In the genomic region with DNA sequence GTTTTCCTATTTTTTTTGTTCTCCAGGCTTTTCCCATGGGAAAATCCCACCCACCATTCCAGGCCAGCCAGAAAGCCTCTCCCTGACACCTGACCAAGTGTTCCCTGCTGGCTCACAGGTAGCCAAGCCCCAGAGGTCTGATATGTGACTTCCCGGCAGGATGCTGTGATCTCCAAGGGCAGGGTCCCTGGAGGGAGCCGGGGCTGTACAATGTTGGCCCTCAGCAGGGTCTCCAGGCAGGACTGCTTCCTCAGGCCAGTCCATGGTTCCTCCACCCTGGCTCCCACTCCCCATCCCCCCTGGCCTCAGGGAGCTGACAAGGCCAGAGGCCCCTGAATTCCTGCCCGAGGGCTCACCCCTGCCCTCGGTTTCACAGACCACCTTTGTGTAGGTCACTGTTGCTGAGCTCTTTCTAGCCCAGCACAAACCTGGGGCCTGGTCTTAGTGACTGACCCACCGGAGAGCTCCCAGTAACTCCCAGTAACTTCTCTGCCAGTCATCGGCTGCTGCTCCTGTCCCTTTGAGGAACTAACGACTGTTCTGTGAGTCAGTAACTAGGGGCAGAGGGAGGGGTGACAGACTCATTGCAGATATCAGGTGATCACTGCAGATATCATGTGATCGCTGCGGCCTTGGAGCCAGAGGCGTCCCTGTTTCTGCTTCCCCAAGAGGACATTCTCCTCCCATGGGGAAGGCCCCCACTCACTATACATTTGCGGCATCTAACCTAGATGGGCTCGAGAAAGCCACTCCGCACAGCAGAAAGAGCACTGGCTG, we compare ENCODE assay signal across 10 cellular contexts. TPM values are rescaled to one million over a fixed set of nuclear protein-coding genes. Genes with fewer than 3 reads are reported as not detected.
DNase-seq lines count a peak whose midpoint lies in the region; ATAC-seq and TF ChIP-seq lines count a peak whose summit lies in the region.
"Had no signal": no experiment of that assay in that cellular context is flagged by ENCODE, and none has a peak within 500 bp of the region (broad histone marks: within the 10 kb centered on the region; RNA-seq: fewer than 3 reads in every experiment).

No MANE protein-coding gene starts in this region.

- peak overlapping the region; percentile 36 for H3K4me3 ChIP-seq in NB4 (ENCODE audit: low read depth, low read length)
- H3K4me3 ChIP-seq in colonic mucosa = peak overlapping the region; percentile 14
- H3K4me3 ChIP-seq in osteoblast (ENCODE audit: insufficient read depth, low read length) = no peak overlapping the region
- H3K4me3 ChIP-seq in smooth muscle cell = no peak overlapping the region

- ATAC-seq in GM19463 (IDR thresholded peaks at IDR 0.05; ENCODE audit: unreplicated experiment) = no peak
- no peak for ATAC-seq in GM19328 (IDR thresholded peaks at IDR 0.05; ENCODE audit: unreplicated experiment)

- H4K20me1 ChIP-seq in osteoblast (ENCODE audit: insufficient read depth, low read length) (no peaks in the 10 kb centered on the region), smooth muscle cell (ENCODE audit: low read depth) (no peaks in the 10 kb centered on the region)

- H3K36me3 ChIP-seq in colonic mucosa (no peaks in the 10 kb centered on the region), osteoblast (ENCODE audit: insufficient read depth, low read length) (no peaks in the 10 kb centered on the region), smooth muscle cell (ENCODE audit: low read depth) (no peaks in the 10 kb centered on the region)

- intact Hi-C loops in colonic mucosa (cut with DNase I) = no loop called here

- no peaks in the 10 kb centered on the region for H3K79me2 ChIP-seq in osteoblast (ENCODE audit: insufficient read depth, low read length)
- no peaks in the 10 kb centered on the region for H3K79me2 ChIP-seq in smooth muscle cell (ENCODE audit: low read depth)

- peaks cover 7% of the 10 kb centered on the region for H3K4me1 ChIP-seq in colonic mucosa
- peaks cover 15% of the 10 kb centered on the region for H3K4me1 ChIP-seq in osteoblast (ENCODE audit: insufficient read depth, low read length)
- H3K4me1 ChIP-seq in smooth muscle cell (ENCODE audit: low read depth) = peaks cover 40% of the 10 kb centered on the region

- H3K9me3 ChIP-seq in colonic mucosa = no peaks in the 10 kb centered on the region
- no peaks in the 10 kb centered on the region for H3K9me3 ChIP-seq in osteoblast (ENCODE audit: low read depth, low read length)
- H3K9me3 ChIP-seq in smooth muscle cell (replicated peaks; ENCODE audit: low read depth) = no peaks in the 10 kb centered on the region

- H3K27me3 ChIP-seq in colonic mucosa (no peaks in the 10 kb centered on the region), osteoblast (ENCODE audit: insufficient read depth, low read length) (no peaks in the 10 kb centered on the region), smooth muscle cell (ENCODE audit: low read depth) (no peaks in the 10 kb centered on the region)

- no peak overlapping the region for H3K4me2 ChIP-seq in osteoblast (ENCODE audit: insufficient read depth, low read length)
- H3K4me2 ChIP-seq in smooth muscle cell = no peak overlapping the region

- peak; percentile 53 for DNase-seq in ELF-1 (ENCODE audit: low read depth, low spot score)
- peak; percentile 94 for DNase-seq in NB4 (ENCODE audit: low read depth)
- DNase-seq in colonic mucosa = peak; percentile 91
- peak; percentile 88 for DNase-seq in osteoblast (ENCODE audit: insufficient read length, low spot score, missing footprints)
- DNase-seq in NAMALWA (ENCODE audit: low spot score) = no peak
- no peak for DNase-seq in smooth muscle cell (lab: John Stamatoyannopoulos, UW; ENCODE audit: unreplicated experiment)
- DNase-seq: left cardiac atrium; stimulated activated naive CD4-positive, alpha-beta T cell had no signal

- WGBS in smooth muscle cell (ENCODE audit: low lambda C conversion rate) = 70% methylated on average over 13 of the region's 13 CpGs

- peak; percentile 31 for TF ChIP-seq POLR2A in NB4 (IDR thresholded peaks at IDR 0.05; ENCODE audit: extremely low read depth, insufficient read length)

- peak overlapping the region; percentile 64 to 90 for H3K9ac ChIP-seq in colonic mucosa (ENCODE audit: low read depth in 2 of 2, low read length in 2 of 2)
- H3K9ac ChIP-seq in smooth muscle cell (ENCODE audit: low read depth) = no peak overlapping the region

- H2AFZ ChIP-seq in osteoblast (ENCODE audit: low read length) (no peak overlapping the region), smooth muscle cell (ENCODE audit: low read depth) (no peak overlapping the region)

- peaks cover 4% of the 10 kb centered on the region for H3F3A ChIP-seq in smooth muscle cell (ENCODE audit: low read depth)

- TF ChIP-seq CTCF in NB4 (IDR thresholded peaks at IDR 0.05; ENCODE audit: low read depth, low read length) = no peak
- TF ChIP-seq CTCF in colonic mucosa (IDR thresholded peaks at IDR 0.05) = no peak
- no peak for TF ChIP-seq CTCF in osteoblast (IDR thresholded peaks at IDR 0.05; ENCODE audit: extremely low read depth, low read depth, low read length)
- no peak for TF ChIP-seq CTCF in smooth muscle cell (IDR thresholded peaks at IDR 0.05; ENCODE audit: borderline replicate concordance, insufficient read depth, poor library complexity, severe bottlenecking)

- peak overlapping the region; percentile 66 for H3K27ac ChIP-seq in colonic mucosa
- no peak overlapping the region for H3K27ac ChIP-seq in osteoblast (ENCODE audit: low read depth, low read length)
- no peak overlapping the region for H3K27ac ChIP-seq in smooth muscle cell (ENCODE audit: low read depth)

RNA-seq across cellular contexts. Expression of a gene that starts 38.7 kb away (rescaled TPM):
- total RNA-seq in colonic mucosa = 100 to 1,000 TPM; 156 to 213 TPM
- total RNA-seq in osteoblast = 7.6 and 11.8 TPM in 2 replicates
- total RNA-seq in smooth muscle cell = 61.0 and 81.1 TPM in 2 replicates
- polyA plus RNA-seq in smooth muscle cell = 88.1 and 110 TPM in 2 replicates

Comparison
In these comparisons a context has a peak if more than half of its experiments do, and no peak if none do; other contexts are left out.
1. DNase-seq: peak in ELF-1 (single experiment), NB4 (single experiment), colonic mucosa (single experiment) and osteoblast (single experiment); none in NAMALWA (single experiment) and smooth muscle cell (single experiment).
2. H3K4me3 ChIP-seq: peak in NB4 (single experiment) and colonic mucosa (single experiment); none in osteoblast (single experiment) and smooth muscle cell (single experiment).